29 cellular contexts compared by ENCODE assay signal in genomic region chr13:101522607-101523006, GRCh38.
A peak's percentile ranks its signal among the peaks of the same experiment; 100 is the strongest.
DNase-seq lines count a peak whose midpoint lies in the region; ATAC-seq, FAIRE-seq and TF ChIP-seq lines count a peak whose summit lies in the region.
"Had no signal": no experiment of that assay in that cellular context is flagged by ENCODE, and none has a peak within 500 bp of the region (broad histone marks: within the 10 kb centered on the region; RNA-seq: fewer than 3 reads in every experiment).

No MANE protein-coding gene starts in this region.

- no peak for FAIRE-seq in A549 (lab: Jason Lieb, UNC)
- FAIRE-seq: GM12891, kidney, RCC 7860, TTC549, urothelium cell line had no signal

- 73% methylated on average over 5 of the region's 5 CpGs for WGBS in A549 (ENCODE audit: missing lambda C conversion rate)
- WGBS in GM23248 (ENCODE audit: low coverage in 1 of 2, low lambda C conversion rate in 2 of 2, missing lambda C conversion rate in 2 of 2), 2 experiments: 48 to 49% methylated on average over 5 of the region's 5 CpGs
- WGBS in gastroesophageal sphincter (ENCODE audit: low coverage in 1 of 2), 2 donors: 71 to 85% methylated on average over 5 of the region's 5 CpGs

- H3K27me3 ChIP-seq in GM23248 (replicated peaks; ENCODE audit: insufficient read depth) (no peaks in the 10 kb centered on the region), gastroesophageal sphincter (no peaks in the 10 kb centered on the region)
- H3K27me3 ChIP-seq: BLaER1, SJCRH30 had no signal

- no peak overlapping the region for H2AFZ ChIP-seq in GM23248

- H3K9me2 ChIP-seq in GM23248 (ENCODE audit: insufficient read depth): no peaks in the 10 kb centered on the region

- no peak for TF ChIP-seq POLR2A in A549 (IDR thresholded peaks at IDR 0.05; ENCODE audit: low read length)
- TF ChIP-seq POLR2A in gastroesophageal sphincter (IDR thresholded peaks at IDR 0.05): no peak

- H3K36me3 ChIP-seq in GM23248 (ENCODE audit: low read depth): no peaks in the 10 kb centered on the region
- no peaks in the 10 kb centered on the region for H3K36me3 ChIP-seq in gastroesophageal sphincter
- H3K36me3 ChIP-seq: BLaER1, SJCRH30 had no signal

- peaks cover 84% of the 10 kb centered on the region for H3K79me2 ChIP-seq in GM23248 (ENCODE audit: insufficient read depth)

- DNase-seq in A549 (ENCODE audit: low read depth in 1 of 2, low spot score in 1 of 2) (no peak), GM23248 (no peak), putamen (ENCODE audit: low spot score) (peak; percentile 56), Kasumi-1 (lab: John Stamatoyannopoulos, UW) (no peak), iPS-NIHi11 (ENCODE audit: low spot score) (no peak)
- DNase-seq: activated CD4-positive, alpha-beta T cell treated with anti-CD3 and anti-CD28 coated beads, Interleukin-2, amount 50 U/mL, for 48 hours; activated gamma-delta T cell treated with Interleukin-2 at 50 U/mL for 16 hours; activated naive CD8-positive, alpha-beta T cell treated with anti-CD3 and anti-CD28 coated beads, Interleukin-2, amount 10 ng/mL, durations not matched to agents 7 days and 5 days; activated T-cell treated with anti-CD3 and anti-CD28 coated beads, Interleukin-2, amount 50 U/mL, for 48 hours; aorta; effector memory CD4-positive, alpha-beta T cell; HCEC 1CT; kidney; naive thymus-derived CD4-positive, alpha-beta T cell; NCI-H146; NCI-H774; SJCRH30; stimulated activated naive B cell treated with anti-CD40 and anti-IgM and Interleukin-4, amounts not matched to agents 10 μg/mL and 1 μg/mL and 100 μg/mL, for 72 hours; T-helper 1 cell had no signal

- H3K4me1 ChIP-seq in A549 (no peaks in the 10 kb centered on the region), GM23248 (ENCODE audit: insufficient read depth) (peaks cover 58% of the 10 kb centered on the region), gastroesophageal sphincter (no peaks in the 10 kb centered on the region)

- in situ Hi-C loops in GM23248 (cut with MboI): no loop called here

- H3K9me3 ChIP-seq in A549: no peaks in the 10 kb centered on the region
- H3K9me3 ChIP-seq in GM23248 (ENCODE audit: low read depth): no peaks in the 10 kb centered on the region
- no peaks in the 10 kb centered on the region for H3K9me3 ChIP-seq in gastroesophageal sphincter
- H3K9me3 ChIP-seq: BLaER1, SJCRH30 had no signal

- peaks cover 57% of the 10 kb centered on the region for H3F3A ChIP-seq in GM23248 (ENCODE audit: insufficient read depth)

- H3K27ac ChIP-seq in A549 (no peak overlapping the region), GM23248 (0 out of 2 replicates have a peak overlapping the region, but pooled peaks have one; percentile 62), gastroesophageal sphincter (peak overlapping the region in 1 of 4 donors; percentile 40)
- H3K27ac ChIP-seq: BLaER1, epithelial cell of prostate, SJCRH30, skin epidermis had no signal

- CTCF ChIA-PET in A549 (lab: Yijun Ruan, JAX): interaction anchor here (1.3 kb wide), 1 partner anchor 235 kb away, joined by 3 read pairs; no protein-coding TSS in a partner anchor

- POLR2A ChIA-PET in A549 (lab: Yijun Ruan, JAX): no interaction called here

- no peak for TF ChIP-seq RAD21 in A549 (conservative IDR thresholded peaks at IDR 0.05 in 1 of 2, IDR thresholded peaks at IDR 0.05 in 1 of 2)

- H3K4me2 ChIP-seq in A549: no peak overlapping the region
- no peak overlapping the region for H3K4me2 ChIP-seq in GM23248 (ENCODE audit: unreplicated experiment)
- H3K4me2 ChIP-seq: BLaER1 had no signal

- TF ChIP-seq EP300 in A549 (IDR thresholded peaks at IDR 0.05) (no peak), gastroesophageal sphincter (IDR thresholded peaks at IDR 0.05) (no peak)

- no peaks in the 10 kb centered on the region for H4K20me1 ChIP-seq in GM23248 (ENCODE audit: insufficient read depth)
- H4K20me1 ChIP-seq: BLaER1 had no signal

- TF ChIP-seq CTCF in A549 (IDR thresholded peaks at IDR 0.05) (no peak), gastroesophageal sphincter (IDR thresholded peaks at IDR 0.05) (no peak)

- H3K4me3 ChIP-seq in A549 (no peak overlapping the region), GM23248 (no peak overlapping the region), gastroesophageal sphincter (no peak overlapping the region)
- H3K4me3 ChIP-seq: BLaER1, coronary artery, SJCRH30, skin epidermis had no signal

- no peak overlapping the region for H3K9ac ChIP-seq in GM23248
- H3K9ac ChIP-seq: BLaER1 had no signal

- no peak for ATAC-seq in A549
- ATAC-seq in gastroesophageal sphincter: peak; percentile 63
- ATAC-seq in GM21717 (IDR thresholded peaks at IDR 0.05; ENCODE audit: unreplicated experiment): no peak
- ATAC-seq: naive thymus-derived CD4-positive, alpha-beta T cell; stimulated activated naive B cell treated with anti-CD40 and anti-IgM and Interleukin-4, amounts not matched to agents 10 μg/mL and 1 μg/mL and 100 μg/mL, for 72 hours had no signal

TF ChIP-seq in A549, 52 proteins besides CTCF, POLR2A, EP300 and RAD21:
- no peak for TF ChIP-seq BHLHE40 (IDR thresholded peaks at IDR 0.05; ENCODE audit: low read depth, low read length)
- no peak for TF ChIP-seq POLR2AphosphoS2 (conservative IDR thresholded peaks at IDR 0.05; ENCODE audit: low read length)
- TF ChIP-seq ZC3H11A (IDR thresholded peaks at IDR 0.05): no peak
- TF ChIP-seq MAFK (IDR thresholded peaks at IDR 0.05; ENCODE audit: partially characterized antibody): peak; percentile 72
- TF ChIP-seq FOSB (CRISPR knock-in tag; IDR thresholded peaks at IDR 0.05): no peak
